In the genomic region with DNA sequence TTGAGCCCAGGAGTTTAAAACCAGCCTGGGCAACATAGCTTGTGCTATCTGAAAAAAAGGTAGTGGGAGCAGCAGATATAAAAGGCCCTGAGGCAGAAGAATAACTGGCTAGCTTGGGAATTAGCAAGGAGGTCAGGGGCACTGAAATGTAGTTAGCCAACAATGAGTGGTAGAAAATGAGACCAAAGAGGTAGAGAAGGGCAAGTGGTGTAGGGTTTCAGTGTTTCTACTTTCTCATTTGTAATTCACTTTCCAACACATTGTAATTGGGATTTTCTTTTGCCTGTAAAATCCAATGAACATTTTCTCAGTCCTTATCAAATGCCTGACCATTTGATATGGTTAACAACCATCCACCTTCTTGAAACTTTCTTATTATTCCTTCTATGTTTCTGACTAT, we compare ENCODE assay signal across 1 cellular context.
TF ChIP-seq lines count a peak whose summit lies in the region.

No MANE protein-coding gene starts in this region.

TF ChIP-seq in endothelial cell of umbilical vein, 7 proteins besides CTCF, POLR2A, EP300 and RAD21:
- TF ChIP-seq FOS (IDR thresholded peaks at IDR 0.05; ENCODE audit: borderline replicate concordance, insufficient read depth, low read length) (no peak), MYC (IDR thresholded peaks at IDR 0.05; ENCODE audit: low read depth, low read length) (no peak), GATA2 (IDR thresholded peaks at IDR 0.05; ENCODE audit: insufficient read depth, insufficient read length, low read depth, low read length) (no peak), EZH2 (IDR thresholded peaks at IDR 0.05; ENCODE audit: borderline replicate concordance, low read depth, low read length, severe bottlenecking) (no peak), POLR2AphosphoS5 (IDR thresholded peaks at IDR 0.05; ENCODE audit: insufficient read depth, low read depth, low read length) (no peak), JUN (IDR thresholded peaks at IDR 0.05; ENCODE audit: borderline replicate concordance, insufficient read depth, insufficient read length, low read depth) (no peak)
- TF ChIP-seq, protein P1, sequence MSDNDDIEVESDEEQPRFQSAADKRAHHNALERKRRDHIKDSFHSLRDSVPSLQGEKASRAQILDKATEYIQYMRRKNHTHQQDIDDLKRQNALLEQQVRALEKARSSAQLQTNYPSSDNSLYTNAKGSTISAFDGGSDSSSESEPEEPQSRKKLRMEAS (IDR thresholded peaks at IDR 0.05; ENCODE audit: insufficient read depth, insufficient read length) = no peak
TF ChIP-seq in endothelial cell of umbilical vein: peak in this region for 0.
